ENCODE assay signal across 8 cellular contexts in genomic region chr1:35809156-35810095, GRCh38. TPM values are rescaled to one million over a fixed set of nuclear protein-coding genes. Genes with fewer than 3 reads are reported as not detected.
DNase-seq lines count a peak whose midpoint lies in the region; ATAC-seq and TF ChIP-seq lines count a peak whose summit lies in the region.

No MANE protein-coding gene starts in this region.

- H3K9me3 Mint-ChIP-seq in CD14-positive monocyte: peaks cover 0 to 3% (median 0%) of the 10 kb centered on the region in 7 donors

- H3K4me1 Mint-ChIP-seq in CD14-positive monocyte: peaks cover 78% of the 10 kb centered on the region

- H3K4me3 ChIP-seq in effector memory CD4-positive, alpha-beta T cell (ENCODE audit: insufficient read depth, low read depth, low read length, poor library complexity, severe bottlenecking): peak overlapping the region; percentile 83
- H3K4me3 ChIP-seq in neuron (ENCODE audit: low read length): peak overlapping the region; percentile 59

- no peaks in the 10 kb centered on the region for H3K9me3 ChIP-seq in effector memory CD4-positive, alpha-beta T cell (ENCODE audit: control insufficient read depth, low read length)
- H3K9me3 ChIP-seq in neuron (ENCODE audit: low read length): no peaks in the 10 kb centered on the region

- H3K27me3 Mint-ChIP-seq in CD14-positive monocyte (ENCODE audit: low read depth in 3 of 3): peaks cover 0 to 3% (median 1%) of the 10 kb centered on the region in 3 donors

- peak overlapping the region; percentile 70 for H3K27ac ChIP-seq in effector memory CD4-positive, alpha-beta T cell (ENCODE audit: insufficient read depth, low read length, poor library complexity, severe bottlenecking)

- no peak for TF ChIP-seq CTCF in CD14-positive monocyte (IDR thresholded peaks at IDR 0.05)

- DNase-seq in CD14-positive monocyte (ENCODE audit: low spot score): no peak
- DNase-seq in NCI-H526 (lab: John Stamatoyannopoulos, UW): peak; percentile 15 to 63
- DNase-seq in effector memory CD4-positive, alpha-beta T cell: no peak
- no peak for DNase-seq in cortex of kidney (lab: John Stamatoyannopoulos, UW)
- DNase-seq in SHP77 treated with DMSO at 0.1 percent for 48 hours (lab: John Stamatoyannopoulos, UW): no peak

- peak overlapping the region; percentile 90 to 98 (median 95) for H3K27ac Mint-ChIP-seq in CD14-positive monocyte

- H2AFZ ChIP-seq in neuron (ENCODE audit: low read depth, low read length): no peak overlapping the region

- no peaks in the 10 kb centered on the region for H3K36me3 ChIP-seq in effector memory CD4-positive, alpha-beta T cell (ENCODE audit: control insufficient read depth, insufficient read depth, low read length)
- H3K36me3 ChIP-seq in neuron (ENCODE audit: insufficient read depth, low read length): no peaks in the 10 kb centered on the region

- peaks cover 9% of the 10 kb centered on the region in 2 donors for H3K36me3 Mint-ChIP-seq in CD14-positive monocyte

- ATAC-seq in HG02938 (IDR thresholded peaks at IDR 0.05; ENCODE audit: unreplicated experiment) (no peak), GM21717 (IDR thresholded peaks at IDR 0.05; ENCODE audit: unreplicated experiment) (no peak)

- intact Hi-C loops in CD14-positive monocyte (cut with micrococcal nuclease): loop anchor here in 1 of 2 donors (2.0 to 10.0 kb wide), 2 partner anchors 27 to 125 kb away; partner anchors contain the start of gene AGO3

- H3K4me3 Mint-ChIP-seq in CD14-positive monocyte: peak overlapping the region; percentile 91 to 97

- peaks cover 16% of the 10 kb centered on the region for H3K4me1 ChIP-seq in effector memory CD4-positive, alpha-beta T cell (ENCODE audit: control insufficient read depth, insufficient read depth, low read length, poor library complexity, severe bottlenecking)
- H3K4me1 ChIP-seq in neuron (ENCODE audit: insufficient read depth, low read length): peaks cover 9% of the 10 kb centered on the region

- no peaks in the 10 kb centered on the region for H3K27me3 ChIP-seq in effector memory CD4-positive, alpha-beta T cell (replicated peaks; ENCODE audit: control insufficient read depth, insufficient read depth, low read length, poor library complexity, severe bottlenecking)
- H3K27me3 ChIP-seq in neuron (ENCODE audit: insufficient read depth, low read length): no peaks in the 10 kb centered on the region

RNA-seq across cellular contexts. Expression of gene AGO4, which starts 1.6 kb away (rescaled TPM):
- polyA plus RNA-seq in CD14-positive monocyte: 10 to 100 TPM; 20.0 to 24.0 TPM

RNA-seq across cellular contexts. Expression of gene CLSPN, which starts 39.6 kb away (rescaled TPM):
- polyA plus RNA-seq in CD14-positive monocyte: under 1 TPM in 1 of 2 donors, not detected in 1; 0.13 TPM

Comparison
In these comparisons a context has a peak if more than half of its experiments do, and no peak if none do; other contexts are left out.
1. DNase-seq: peak in NCI-H526 (2 of 2); none in CD14-positive monocyte (single experiment), effector memory CD4-positive, alpha-beta T cell (0 of 3), cortex of kidney (single experiment) and SHP77 treated with DMSO at 0.1 percent for 48 hours (single experiment).